In the genomic region with DNA sequence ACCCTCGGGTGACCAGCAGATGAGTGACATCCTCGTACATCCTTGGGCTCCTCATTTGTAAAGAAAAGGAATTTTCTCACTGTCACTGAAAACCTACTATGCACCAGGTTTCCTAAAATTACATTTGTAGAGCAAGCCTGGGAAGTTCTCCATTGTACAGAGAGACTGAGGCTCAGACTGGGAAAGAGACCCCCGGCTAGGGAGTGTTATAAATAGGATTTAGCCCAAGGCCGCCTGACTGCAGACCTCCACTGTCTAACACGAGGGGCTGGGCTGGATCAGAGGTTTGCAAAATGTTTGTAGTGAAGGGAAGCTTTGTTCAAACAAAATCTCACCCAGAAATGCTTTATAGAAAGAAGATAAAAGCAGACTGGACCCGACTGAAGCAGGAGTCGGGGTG, we compare ENCODE assay signal across 23 cellular contexts.
DNase-seq lines count a peak whose midpoint lies in the region; ATAC-seq lines count a peak whose summit lies in the region.
"Had no signal": no experiment of that assay in that cellular context is flagged by ENCODE, and none has a peak within 500 bp of the region (broad histone marks: within the 10 kb centered on the region; RNA-seq: fewer than 3 reads in every experiment).

No MANE protein-coding gene starts in this region.

- H3K4me3 ChIP-seq in H7 (ENCODE audit: insufficient read depth, low read depth, low read length) = no peak overlapping the region
- H3K4me3 ChIP-seq: BLaER1, GM12878 had no signal

- DNase-seq in H7 (peak; percentile 28), ecto neural progenitor cell (ENCODE audit: low spot score) (peak; percentile 20), islet precursor cell (peak; percentile 39)
- DNase-seq in activated CD4-positive, alpha-beta T cell treated with anti-CD3 and anti-CD28 coated beads, Interleukin-2, amount 10 ng/mL, durations not matched to agents 24 days and 14 days = no peak
- DNase-seq: 8988T; ACHN; BE2C; C1 segment of cervical spinal cord; CD4-positive, alpha-beta memory T cell; CD4-positive, CD25-positive, alpha-beta regulatory T cell; CD8-positive, alpha-beta memory T cell; COR-L47; DMS 273 treated with DMSO at 0.1 percent for 48 hours; DMS153; DMS53; DMS79; DND-41; EL; GDM1 had no signal

- no peaks in the 10 kb centered on the region for H3K36me3 ChIP-seq in H7 (replicated peaks; ENCODE audit: control insufficient read depth, insufficient read depth, low read length)
- H3K36me3 ChIP-seq: BE2C, BLaER1 had no signal

- no peak overlapping the region for H3K27ac Mint-ChIP-seq in activated CD4-positive, alpha-beta T cell treated with anti-CD3 and anti-CD28 coated beads, Interleukin-2, amount 10 ng/mL, durations not matched to agents 24 days and 14 days
- H3K27ac Mint-ChIP-seq: CD14-positive monocyte; CD4-positive, alpha-beta memory T cell; CD4-positive, CD25-positive, alpha-beta regulatory T cell; CD8-positive, alpha-beta memory T cell had no signal

- no peaks in the 10 kb centered on the region for H3K36me3 Mint-ChIP-seq in activated CD4-positive, alpha-beta T cell treated with anti-CD3 and anti-CD28 coated beads, Interleukin-2, amount 10 ng/mL, durations not matched to agents 24 days and 14 days (ENCODE audit: low read depth)
- H3K36me3 Mint-ChIP-seq: CD14-positive monocyte; CD4-positive, alpha-beta memory T cell; CD4-positive, CD25-positive, alpha-beta regulatory T cell; CD8-positive, alpha-beta memory T cell had no signal

- no peak for ATAC-seq in GM19455 (IDR thresholded peaks at IDR 0.05; ENCODE audit: unreplicated experiment)
- ATAC-seq: GM12878 had no signal

- H3K27me3 ChIP-seq in H7 (ENCODE audit: control insufficient read depth, insufficient read depth, low read length) = peaks cover 3% of the 10 kb centered on the region; the same call in 1 of the 2 replicates
- H3K27me3 ChIP-seq: BE2C, BLaER1 had no signal

- H3K27me3 Mint-ChIP-seq in activated CD4-positive, alpha-beta T cell treated with anti-CD3 and anti-CD28 coated beads, Interleukin-2, amount 10 ng/mL, durations not matched to agents 24 days and 14 days = no peaks in the 10 kb centered on the region

- H3K9me3 Mint-ChIP-seq in activated CD4-positive, alpha-beta T cell treated with anti-CD3 and anti-CD28 coated beads, Interleukin-2, amount 10 ng/mL, durations not matched to agents 24 days and 14 days = no peaks in the 10 kb centered on the region

- no peaks in the 10 kb centered on the region for H3K4me1 Mint-ChIP-seq in activated CD4-positive, alpha-beta T cell treated with anti-CD3 and anti-CD28 coated beads, Interleukin-2, amount 10 ng/mL, durations not matched to agents 24 days and 14 days
- H3K4me1 Mint-ChIP-seq: CD14-positive monocyte; CD4-positive, alpha-beta memory T cell; CD8-positive, alpha-beta memory T cell had no signal

- intact Hi-C loops in activated CD4-positive, alpha-beta T cell treated with anti-CD3 and anti-CD28 coated beads, Interleukin-2, amount 10 ng/mL, durations not matched to agents 24 days and 14 days (cut with micrococcal nuclease) = no loop called here

- no peak overlapping the region for H3K4me3 Mint-ChIP-seq in activated CD4-positive, alpha-beta T cell treated with anti-CD3 and anti-CD28 coated beads, Interleukin-2, amount 10 ng/mL, durations not matched to agents 24 days and 14 days
- H3K4me3 Mint-ChIP-seq: CD14-positive monocyte; CD4-positive, alpha-beta memory T cell; CD4-positive, CD25-positive, alpha-beta regulatory T cell; CD8-positive, alpha-beta memory T cell had no signal
